12 cellular contexts compared by ENCODE assay signal in the genomic region with DNA sequence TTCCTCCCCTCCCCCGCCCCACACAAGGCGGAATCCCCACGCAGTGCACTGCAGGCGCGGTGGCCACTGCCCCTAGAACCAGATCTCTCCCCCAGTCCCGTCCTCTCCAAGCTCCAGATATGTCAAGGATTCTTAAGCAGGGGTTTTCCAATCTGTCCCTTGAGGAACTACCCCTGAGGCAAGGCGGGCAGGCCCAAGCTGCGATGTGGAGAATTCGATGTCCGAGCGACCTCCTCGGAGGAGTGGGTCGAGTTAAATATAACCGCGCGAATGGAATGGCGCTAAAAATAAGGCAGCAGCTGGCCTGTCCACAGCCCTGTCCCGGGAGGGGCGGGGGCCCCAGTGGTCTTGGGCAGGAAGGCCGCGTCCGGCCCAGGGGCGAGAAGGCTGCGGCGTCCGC. TPM values are rescaled to one million over a fixed set of nuclear protein-coding genes. Genes with fewer than 3 reads are reported as not detected.
DNase-seq lines count a peak whose midpoint lies in the region; ATAC-seq and TF ChIP-seq lines count a peak whose summit lies in the region.
"Had no signal": no experiment of that assay in that cellular context is flagged by ENCODE, and none has a peak within 500 bp of the region (broad histone marks: within the 10 kb centered on the region; RNA-seq: fewer than 3 reads in every experiment).

No MANE protein-coding gene starts in this region.

- ATAC-seq in HG03159 (IDR thresholded peaks at IDR 0.05; ENCODE audit: unreplicated experiment) (no peak), HG02610 (IDR thresholded peaks at IDR 0.05; ENCODE audit: unreplicated experiment) (no peak)

- H3K36me3 Mint-ChIP-seq in Calu3 (ENCODE audit: insufficient read depth, unreplicated experiment) (peaks cover 6% of the 10 kb centered on the region), brain (no peaks in the 10 kb centered on the region), neural progenitor cell (no peaks in the 10 kb centered on the region)

- peaks cover 43% of the 10 kb centered on the region for H3F3A ChIP-seq in neural progenitor cell (ENCODE audit: low read depth)

- H3K9ac ChIP-seq in HUES6 (ENCODE audit: low read length) (peak overlapping the region; percentile 68), neural progenitor cell (no peak overlapping the region)

- H4K20me1 ChIP-seq in neural progenitor cell (ENCODE audit: low read depth) = peaks cover 49% of the 10 kb centered on the region

- H3K4me2 ChIP-seq in neural progenitor cell = no peak overlapping the region

- H3K9me3 Mint-ChIP-seq in Calu3 (ENCODE audit: low read depth, unreplicated experiment) = no peaks in the 10 kb centered on the region
- H3K9me3 Mint-ChIP-seq in brain = peaks cover 0 to 23% (median 16%) of the 10 kb centered on the region in 5 experiments
- peaks cover 10% of the 10 kb centered on the region for H3K9me3 Mint-ChIP-seq in neural progenitor cell

- H3K27ac Mint-ChIP-seq in Calu3 (ENCODE audit: unreplicated experiment) = no peak overlapping the region
- no peak overlapping the region for H3K27ac Mint-ChIP-seq in brain
- H3K27ac Mint-ChIP-seq in neural progenitor cell = no peak overlapping the region

- H3K36me3 ChIP-seq in HUES6 (ENCODE audit: control insufficient read depth, insufficient read depth, low read length) = no peaks in the 10 kb centered on the region
- no peaks in the 10 kb centered on the region for H3K36me3 ChIP-seq in neural progenitor cell
- H3K36me3 ChIP-seq: vagina had no signal

- CTCF ChIA-PET in Calu3 (lab: Charles Lee) = interaction anchor here (0.7 to 1.0 kb wide), 3 partner anchors 125 to 221 kb away, joined by 3 to 5 read pairs (median 3); no protein-coding TSS in a partner anchor

- peaks cover 28% of the 10 kb centered on the region for H3K4me1 ChIP-seq in HUES6 (ENCODE audit: control insufficient read depth, insufficient read depth, low read length)
- peaks cover 10% of the 10 kb centered on the region for H3K4me1 ChIP-seq in neural progenitor cell

- peak overlapping the region; percentile 55; the same call in 1 of the 2 replicates for H3K27ac ChIP-seq in HUES6 (ENCODE audit: low read depth, low read length)
- no peak overlapping the region for H3K27ac ChIP-seq in neural progenitor cell
- H3K27ac ChIP-seq: vagina had no signal

- H3K4me1 Mint-ChIP-seq in Calu3 (ENCODE audit: low read depth, unreplicated experiment) = peaks cover 8% of the 10 kb centered on the region
- peaks cover 33% of the 10 kb centered on the region for H3K4me1 Mint-ChIP-seq in brain
- peaks cover 12% of the 10 kb centered on the region for H3K4me1 Mint-ChIP-seq in neural progenitor cell

- peak overlapping the region; percentile 59 for H2AFZ ChIP-seq in neural progenitor cell (replicated peaks)

- no TSS peak for BruUV-seq in Calu3 (replicated peaks; lab: Mats Ljungman, UMichigan)

- intact Hi-C loops in Calu3 (cut with micrococcal nuclease; ENCODE audit: unreplicated experiment) = loop anchor here (5.0 kb wide), 1 partner anchor 221 kb away; no protein-coding TSS in a partner anchor

- peak overlapping the region; percentile 92 for H3K4me3 ChIP-seq in HUES6 (ENCODE audit: low read depth, low read length)
- H3K4me3 ChIP-seq in neural progenitor cell = no peak overlapping the region

- H3K27me3 Mint-ChIP-seq in Calu3 (ENCODE audit: unreplicated experiment) (peaks cover 22% of the 10 kb centered on the region), brain (peaks cover 91% of the 10 kb centered on the region), neural progenitor cell (ENCODE audit: insufficient read depth, low read depth) (peaks cover 59% of the 10 kb centered on the region)

- H3K9me3 ChIP-seq in HUES6 (ENCODE audit: control insufficient read depth, insufficient read depth, low read depth, low read length) = no peaks in the 10 kb centered on the region
- H3K9me3 ChIP-seq in neural progenitor cell (ENCODE audit: low read depth) = no peaks in the 10 kb centered on the region
- H3K9me3 ChIP-seq: vagina had no signal

- H3K4me3 Mint-ChIP-seq in Calu3 (ENCODE audit: low read depth, unreplicated experiment) (peak overlapping the region; percentile 66), brain (peak overlapping the region; percentile 27 to 80 (median 59)), neural progenitor cell (peak overlapping the region; percentile 68)

- H3K27me3 ChIP-seq in HUES6 (ENCODE audit: control insufficient read depth, insufficient read depth, low read length) (peaks cover 47% of the 10 kb centered on the region), neural progenitor cell (peaks cover 87% of the 10 kb centered on the region)

- no peaks in the 10 kb centered on the region for H3K79me2 ChIP-seq in neural progenitor cell (ENCODE audit: low read depth)

- TF ChIP-seq CTCF in Calu3 (IDR thresholded peaks at IDR 0.05; ENCODE audit: unreplicated experiment) = no peak
- no peak for TF ChIP-seq CTCF in brain (conservative IDR thresholded peaks at IDR 0.05)
- no peak for TF ChIP-seq CTCF in neural progenitor cell (IDR thresholded peaks at IDR 0.05)

- DNase-seq in Calu3 (no peak), neural progenitor cell (ENCODE audit: low spot score) (no peak), LoVo (ENCODE audit: low spot score) (no peak), NCI-H69 (lab: John Stamatoyannopoulos, UW) (no peak)
- DNase-seq: hypothalamus, NCI-H2081 treated with DMSO at 0.1 percent for 48 hours had no signal

RNA-seq across cellular contexts. Expression of gene FOXD3, which starts 5.8 kb away (rescaled TPM):
- total RNA-seq in Calu3 (2022) (0.28 and 0.29 TPM in 2 replicates), neural progenitor cell (ENCODE audit: low replicate concordance) (0.06 and 0.37 TPM in 2 replicates)
- polyA plus RNA-seq in brain (ENCODE audit: insufficient read depth, low read depth, low replicate concordance) = 1.7 TPM
- total RNA-seq: dermis blood vessel endothelial cell, vagina had no signal

RNA-seq across cellular contexts. Expression of gene ALG6, which starts 50.9 kb away (rescaled TPM):
- 20.8 and 24.0 TPM in 2 replicates for total RNA-seq in Calu3 (2022)
- 8.4 TPM for polyA plus RNA-seq in brain (ENCODE audit: insufficient read depth, low read depth, low replicate concordance)
- 29.1 and 41.7 TPM in 2 replicates for total RNA-seq in neural progenitor cell (ENCODE audit: low replicate concordance)
